In the genomic region with DNA sequence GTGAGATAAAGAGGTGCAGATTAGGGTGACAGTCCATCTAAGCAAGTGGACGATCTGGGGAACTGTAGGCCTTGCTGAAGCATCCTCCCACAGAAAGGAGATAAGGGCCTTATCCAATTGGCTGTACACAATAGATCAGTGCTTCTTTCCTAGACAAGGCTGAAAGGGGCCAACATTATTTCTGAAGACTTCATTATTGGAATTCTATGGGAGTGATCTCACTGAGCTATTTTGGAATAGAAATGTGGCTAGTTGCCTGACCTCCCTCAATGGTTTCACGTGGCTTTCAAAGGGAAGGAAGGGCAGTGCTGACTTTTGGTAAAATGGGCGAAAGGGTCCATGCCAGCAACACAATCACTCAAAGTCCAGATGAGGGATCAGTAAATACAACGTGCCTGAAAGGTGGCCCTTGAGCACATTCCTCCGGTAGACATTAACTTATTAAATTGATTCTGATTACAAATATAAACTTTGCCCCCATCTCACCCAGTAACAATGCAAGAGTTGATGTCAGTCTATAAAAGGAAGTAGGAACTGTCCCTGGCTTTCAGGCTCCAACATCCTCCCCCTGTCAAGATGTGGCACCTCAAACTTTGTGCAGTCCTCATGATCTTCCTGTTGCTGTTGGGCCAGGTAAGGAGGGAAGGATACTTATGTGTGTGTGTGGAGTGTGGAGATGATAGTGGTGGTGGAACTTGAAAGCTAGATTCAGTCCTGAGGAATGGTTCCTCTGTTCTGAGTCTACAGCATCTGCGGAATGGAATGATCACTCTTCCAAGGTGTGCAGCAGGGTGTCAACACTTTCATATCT, we compare ENCODE assay signal across 11 cellular contexts. TPM values are rescaled to one million over a fixed set of nuclear protein-coding genes. Genes with fewer than 3 reads are reported as not detected.
DNase-seq lines count a peak whose midpoint lies in the region; ATAC-seq and TF ChIP-seq lines count a peak whose summit lies in the region.
"Had no signal": no experiment of that assay in that cellular context is flagged by ENCODE, and none has a peak within 500 bp of the region (broad histone marks: within the 10 kb centered on the region; RNA-seq: fewer than 3 reads in every experiment).

A gene with protein sequence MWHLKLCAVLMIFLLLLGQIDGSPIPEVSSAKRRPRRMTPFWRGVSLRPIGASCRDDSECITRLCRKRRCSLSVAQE (plus strand): TSS at position 550 of the 811 bp plus-strand sequence. CDS start 27 bp downstream, at position 577.

- peak within 1 kb of the TSS; percentile 86 for H3K27ac ChIP-seq in hepatocyte
- H3K27ac ChIP-seq in CD8-positive, alpha-beta T cell (ENCODE audit: low read depth, low read length) = no peak within 1 kb of the TSS

- H3K4me3 ChIP-seq in hepatocyte = peak within 1 kb of the TSS; percentile 14
- no peak within 1 kb of the TSS for H3K4me3 ChIP-seq in CD8-positive, alpha-beta T cell (ENCODE audit: low read depth, low read length)

- H3K4me3 Mint-ChIP-seq in WTC11 (no peak within 1 kb of the TSS), osteocyte (ENCODE audit: unreplicated experiment) (no peak within 1 kb of the TSS)
- H3K4me3 Mint-ChIP-seq in CD8-positive, alpha-beta T cell = no peak within 1 kb of the TSS
- no peak within 1 kb of the TSS for H3K4me3 Mint-ChIP-seq in activated T-helper 1 cell treated with anti-CD3 and anti-CD28 coated beads, Interleukin-12 subunit alpha, Interleukin-12 subunit beta, Interleukin-2, Interleukin-4 antibody, amounts not matched to agents 30 ng/mL and 10 ng/mL and 1 ng/mL, durations not matched to agents 14 hours and 24 hours and 36 hours

- no peaks in the 10 kb centered on the region for H3K4me1 Mint-ChIP-seq in WTC11
- peaks cover 3% of the 10 kb centered on the region for H3K4me1 Mint-ChIP-seq in osteocyte (ENCODE audit: unreplicated experiment)
- H3K4me1 Mint-ChIP-seq in CD8-positive, alpha-beta T cell (ENCODE audit: low read depth) = peaks cover 3% of the 10 kb centered on the region
- H3K4me1 Mint-ChIP-seq in activated T-helper 1 cell treated with anti-CD3 and anti-CD28 coated beads, Interleukin-12 subunit alpha, Interleukin-12 subunit beta, Interleukin-2, Interleukin-4 antibody, amounts not matched to agents 30 ng/mL and 10 ng/mL and 1 ng/mL, durations not matched to agents 14 hours and 24 hours and 36 hours (ENCODE audit: low read depth) = peaks cover 11% of the 10 kb centered on the region

- H3K4me2 ChIP-seq in hepatocyte = peak within 1 kb of the TSS; percentile 38

- ATAC-seq in WTC11 (no peak), HG02938 (IDR thresholded peaks at IDR 0.05; ENCODE audit: unreplicated experiment) (no peak)
- no peak for ATAC-seq in CD8-positive, alpha-beta T cell
- ATAC-seq: Panc1, sciatic nerve had no signal

- WGBS in hepatocyte (ENCODE audit: low lambda C conversion rate, missing lambda C conversion rate) = 65% methylated on average over 6 of the region's 6 CpGs

- no peak for TF ChIP-seq CTCF in WTC11 (IDR thresholded peaks at IDR 0.05)
- TF ChIP-seq CTCF in hepatocyte (IDR thresholded peaks at IDR 0.05; ENCODE audit: poor library complexity) = no peak
- no peak for TF ChIP-seq CTCF in osteocyte (IDR thresholded peaks at IDR 0.05)
- TF ChIP-seq CTCF in CD8-positive, alpha-beta T cell (IDR thresholded peaks at IDR 0.05) = no peak

- H4K20me1 ChIP-seq in hepatocyte (ENCODE audit: insufficient read depth, poor library complexity, severe bottlenecking) = no peaks in the 10 kb centered on the region

- POLR2A ChIA-PET in WTC11 (lab: Charles Lee) = no interaction called here
- POLR2A ChIA-PET in CD8-positive, alpha-beta T cell (lab: Charles Lee) = interaction anchor here (1.2 kb wide), 1 partner anchor 9 kb away, joined by 3 read pairs; no protein-coding TSS in a partner anchor

- DNase-seq in EH (ENCODE audit: low read depth) (peak; percentile 44), WTC11 (ENCODE audit: low spot score) (no peak), hepatocyte (ENCODE audit: low spot score) (peak; percentile 54), osteocyte (ENCODE audit: extremely low spot score, unreplicated experiment) (no peak), SK-N-DZ (ENCODE audit: low spot score) (no peak)
- no peak for DNase-seq in CD8-positive, alpha-beta T cell
- DNase-seq in activated T-helper 1 cell treated with anti-CD3 and anti-CD28 coated beads, Interleukin-12 subunit alpha, Interleukin-12 subunit beta, Interleukin-2, Interleukin-4 antibody, amounts not matched to agents 30 ng/mL and 10 ng/mL and 1 ng/mL, durations not matched to agents 14 hours and 24 hours and 36 hours (ENCODE audit: low spot score) = no peak
- DNase-seq: cerebellar nuclear complex had no signal

- CTCF ChIA-PET in WTC11 (lab: Charles Lee) = interaction anchor here (1.3 to 2.2 kb wide), 2 partner anchors 10 to 39 kb away, joined by 3 to 6 read pairs; no protein-coding TSS in a partner anchor
- CTCF ChIA-PET in CD8-positive, alpha-beta T cell (lab: Charles Lee) = interaction anchor here (1.5 to 1.7 kb wide), 2 partner anchors 10 to 44 kb away, joined by 3 to 5 read pairs; partner anchors contain the start of gene SHROOM1

- no peak within 1 kb of the TSS for H2AFZ ChIP-seq in hepatocyte

- no peaks in the 10 kb centered on the region for H3K9me2 ChIP-seq in hepatocyte (replicated peaks; ENCODE audit: insufficient read depth)

- no peaks in the 10 kb centered on the region for H3K27me3 ChIP-seq in hepatocyte
- no peaks in the 10 kb centered on the region for H3K27me3 ChIP-seq in CD8-positive, alpha-beta T cell (ENCODE audit: insufficient read depth, low read length)

- H3K36me3 Mint-ChIP-seq in WTC11 = peaks cover 22% of the 10 kb centered on the region
- H3K36me3 Mint-ChIP-seq in osteocyte (ENCODE audit: unreplicated experiment) = peaks cover 28% of the 10 kb centered on the region
- peaks cover 59% of the 10 kb centered on the region for H3K36me3 Mint-ChIP-seq in CD8-positive, alpha-beta T cell
- peaks cover 33% of the 10 kb centered on the region for H3K36me3 Mint-ChIP-seq in activated T-helper 1 cell treated with anti-CD3 and anti-CD28 coated beads, Interleukin-12 subunit alpha, Interleukin-12 subunit beta, Interleukin-2, Interleukin-4 antibody, amounts not matched to agents 30 ng/mL and 10 ng/mL and 1 ng/mL, durations not matched to agents 14 hours and 24 hours and 36 hours (ENCODE audit: low read depth)

- H3K27ac Mint-ChIP-seq in WTC11 (no peak within 1 kb of the TSS; the same call in 1 of the 2 replicates), osteocyte (ENCODE audit: unreplicated experiment) (peak within 1 kb of the TSS; percentile 21)
- H3K27ac Mint-ChIP-seq in CD8-positive, alpha-beta T cell = no peak within 1 kb of the TSS
- no peak within 1 kb of the TSS for H3K27ac Mint-ChIP-seq in activated T-helper 1 cell treated with anti-CD3 and anti-CD28 coated beads, Interleukin-12 subunit alpha, Interleukin-12 subunit beta, Interleukin-2, Interleukin-4 antibody, amounts not matched to agents 30 ng/mL and 10 ng/mL and 1 ng/mL, durations not matched to agents 14 hours and 24 hours and 36 hours

- no peaks in the 10 kb centered on the region for H3K9me3 Mint-ChIP-seq in WTC11
- no peaks in the 10 kb centered on the region for H3K9me3 Mint-ChIP-seq in osteocyte (ENCODE audit: unreplicated experiment)
- no peaks in the 10 kb centered on the region for H3K9me3 Mint-ChIP-seq in CD8-positive, alpha-beta T cell
- no peaks in the 10 kb centered on the region for H3K9me3 Mint-ChIP-seq in activated T-helper 1 cell treated with anti-CD3 and anti-CD28 coated beads, Interleukin-12 subunit alpha, Interleukin-12 subunit beta, Interleukin-2, Interleukin-4 antibody, amounts not matched to agents 30 ng/mL and 10 ng/mL and 1 ng/mL, durations not matched to agents 14 hours and 24 hours and 36 hours

- intact Hi-C loops in CD8-positive, alpha-beta T cell (cut with DNase I, micrococcal nuclease) = no loop called here
- intact Hi-C loops in activated T-helper 1 cell treated with anti-CD3 and anti-CD28 coated beads, Interleukin-12 subunit alpha, Interleukin-12 subunit beta, Interleukin-2, Interleukin-4 antibody, amounts not matched to agents 30 ng/mL and 10 ng/mL and 1 ng/mL, durations not matched to agents 14 hours and 24 hours and 36 hours (cut with micrococcal nuclease) = no loop called here

- H3K4me1 ChIP-seq in hepatocyte (ENCODE audit: insufficient read depth) = peaks cover 22% of the 10 kb centered on the region
- no peaks in the 10 kb centered on the region for H3K4me1 ChIP-seq in CD8-positive, alpha-beta T cell (ENCODE audit: insufficient read depth, low read length)

- H3K79me2 ChIP-seq in hepatocyte = peaks cover 5% of the 10 kb centered on the region

- H3K27me3 Mint-ChIP-seq in WTC11 (ENCODE audit: low read depth) = no peaks in the 10 kb centered on the region
- H3K27me3 Mint-ChIP-seq in osteocyte (ENCODE audit: unreplicated experiment) = no peaks in the 10 kb centered on the region
- H3K27me3 Mint-ChIP-seq in CD8-positive, alpha-beta T cell (ENCODE audit: low read depth) = no peaks in the 10 kb centered on the region
- H3K27me3 Mint-ChIP-seq in activated T-helper 1 cell treated with anti-CD3 and anti-CD28 coated beads, Interleukin-12 subunit alpha, Interleukin-12 subunit beta, Interleukin-2, Interleukin-4 antibody, amounts not matched to agents 30 ng/mL and 10 ng/mL and 1 ng/mL, durations not matched to agents 14 hours and 24 hours and 36 hours (ENCODE audit: insufficient read depth) = no peaks in the 10 kb centered on the region

- no peaks in the 10 kb centered on the region for H3K9me3 ChIP-seq in hepatocyte (ENCODE audit: low read depth)
- H3K9me3 ChIP-seq in CD8-positive, alpha-beta T cell (ENCODE audit: low read length) = no peaks in the 10 kb centered on the region

- H3K36me3 ChIP-seq in hepatocyte (replicated peaks; ENCODE audit: insufficient read depth, low read depth) = no peaks in the 10 kb centered on the region
- H3K36me3 ChIP-seq in CD8-positive, alpha-beta T cell (ENCODE audit: insufficient read depth, low read length) = peaks cover 5% of the 10 kb centered on the region

TF ChIP-seq in WTC11, 78 proteins besides CTCF, POLR2A, EP300 and RAD21 (continues in another document):
- TF ChIP-seq GABPB1 (CRISPR knock-in tag; IDR thresholded peaks at IDR 0.05) = peak; percentile 40; the same call in 1 of the 2 replicates

RNA-seq across cellular contexts. Expression of the gene that starts here (rescaled TPM):
- total RNA-seq in WTC11 (2021) (1.9 to 2.4 TPM (median 2.0 TPM) in 3 replicates), hepatocyte (19.2 and 22.6 TPM in 2 replicates), osteocyte (0.78 and 0.91 TPM in 2 replicates)
- 30.5 and 36.3 TPM in 2 replicates for polyA plus RNA-seq in hepatocyte
- under 1 TPM; 0.14 to 0.27 TPM for total RNA-seq in CD8-positive, alpha-beta T cell
- total RNA-seq in activated T-helper 1 cell treated with anti-CD3 and anti-CD28 coated beads, Interleukin-12 subunit alpha, Interleukin-12 subunit beta, Interleukin-2, Interleukin-4 antibody, amounts not matched to agents 30 ng/mL and 10 ng/mL and 1 ng/mL, durations not matched to agents 14 hours and 24 hours and 36 hours = 3.9 and 4.9 TPM in 2 replicates
- 2.1 and 2.8 TPM in 2 replicates for polyA plus RNA-seq in SK-N-DZ (2014; cell fraction: cytosol; rRNA removed)
- polyA plus RNA-seq in SK-N-DZ (2014; cell fraction: nucleus; rRNA removed) = 10.0 and 11.1 TPM in 2 replicates

Comparison
In these comparisons a context has a peak if more than half of its experiments do, and no peak if none do; other contexts are left out.
1. DNase-seq: peak in EH (single experiment) and hepatocyte (single experiment); none in WTC11 (single experiment), osteocyte (single experiment), CD8-positive, alpha-beta T cell (0 of 7), activated T-helper 1 cell treated with anti-CD3 and anti-CD28 coated beads, Interleukin-12 subunit alpha, Interleukin-12 subunit beta, Interleukin-2, Interleukin-4 antibody, amounts not matched to agents 30 ng/mL and 10 ng/mL and 1 ng/mL, durations not matched to agents 14 hours and 24 hours and 36 hours (single experiment) and SK-N-DZ (single experiment).